Comparison of ENCODE assay signal across 38 cellular contexts in genomic region chr3:41064070-41064469, GRCh38.
"Had no signal": no experiment of that assay in that cellular context is flagged by ENCODE, and none has a peak within 500 bp of the region (broad histone marks: within the 10 kb centered on the region; RNA-seq: fewer than 3 reads in every experiment).

No MANE protein-coding gene starts in this region.

- H3K9me3 Mint-ChIP-seq: activated B cell treated with CpG ODN at 0.5 μM for 24 hours; activated CD4-positive, alpha-beta memory T cell treated with anti-CD3 and anti-CD28 coated beads for 36 hours; activated CD8-positive, alpha-beta T cell treated with anti-CD3 and anti-CD28 coated beads for 36 hours; activated naive CD4-positive, alpha-beta T cell treated with anti-CD3 and anti-CD28 coated beads, Interleukin-2, amount 10 ng/mL, durations not matched to agents 7 days and 5 days; activated naive CD4-positive, alpha-beta T cell treated with anti-CD3 and anti-CD28 coated beads, Interleukin-2, amount 50 U/mL, for 24 hours; activated naive CD8-positive, alpha-beta T cell treated with anti-CD3 and anti-CD28 coated beads, Interleukin-2, amount 10 ng/mL, durations not matched to agents 7 days and 5 days; activated naive CD8-positive, alpha-beta T cell treated with anti-CD3 and anti-CD28 coated beads, Interleukin-2, amount 50 U/mL, for 24 hours; activated T-helper 2 cell treated with anti-CD3 and anti-CD28 coated beads, Interferon-gamma antibody, Interleukin-2, Interleukin-4, amounts not matched to agents 10 μg/mL and 5 μg/mL and 100 μg/mL, durations not matched to agents 14 hours and 24 hours and 36 hours; central memory CD8-positive, alpha-beta T cell; T-helper 1 cell treated with Interleukin-12 subunit alpha and Interleukin-12 subunit beta and Interleukin-4 antibody, amounts not matched to agents 30 μg/mL and 1 μg/mL, for 36 hours; T-helper 2 cell treated with Interferon-gamma antibody and Interleukin-4, amounts not matched to agents 5 μg/mL and 100 μg/mL, for 36 hours had no signal

- ATAC-seq: activated CD8-positive, alpha-beta T cell treated with anti-CD3 and anti-CD28 coated beads for 36 hours; activated naive CD8-positive, alpha-beta T cell treated with anti-CD3 and anti-CD28 coated beads, Interleukin-2, amount 50 U/mL, for 24 hours had no signal

- DNase-seq: activated B cell treated with CpG ODN at 0.5 μM for 24 hours; activated CD4-positive, alpha-beta memory T cell treated with anti-CD3 and anti-CD28 coated beads for 36 hours; activated CD4-positive, alpha-beta T cell treated with anti-CD3 and anti-CD28 coated beads for 48 hours; activated CD4-positive, alpha-beta T cell treated with anti-CD3 and anti-CD28 coated beads, Interleukin-2, amount 50 U/mL, for 1 hour; activated CD4-positive, alpha-beta T cell treated with anti-CD3 and anti-CD28 coated beads, Interleukin-2, amount 50 U/mL, for 4 hours; activated CD4-positive, CD25-positive, alpha-beta regulatory T cell treated with anti-CD3 and anti-CD28 coated beads, Interleukin-2, amount 50 U/mL, for 72 hours; activated CD8-positive, alpha-beta memory T cell treated with anti-CD3 and anti-CD28 coated beads, Interleukin-2, amount 50 U/mL, for 4 hours; activated CD8-positive, alpha-beta T cell treated with anti-CD3 and anti-CD28 coated beads for 36 hours; activated effector memory CD4-positive, alpha-beta T cell treated with Interleukin-2 at 50 U/mL for 16 hours; activated gamma-delta T cell; activated naive CD4-positive, alpha-beta T cell treated with anti-CD3 and anti-CD28 coated beads, Interleukin-2, amount 10 ng/mL, durations not matched to agents 7 days and 5 days; activated naive CD4-positive, alpha-beta T cell treated with Interleukin-2 at 50 U/mL for 16 hours; activated naive CD8-positive, alpha-beta T cell treated with anti-CD3 and anti-CD28 coated beads, Interleukin-2, amount 10 ng/mL, durations not matched to agents 7 days and 5 days; activated naive CD8-positive, alpha-beta T cell treated with anti-CD3 and anti-CD28 coated beads, Interleukin-2, amount 50 U/mL, for 24 hours; activated T-cell treated with anti-CD3 and anti-CD28 coated beads for 4 hours; activated T-cell treated with anti-CD3 and anti-CD28 coated beads, Interleukin-2, amount 50 U/mL, for 1 hour; activated T-cell treated with anti-CD3 and anti-CD28 coated beads, Interleukin-2, amount 50 U/mL, for 48 hours; amygdala; anterior cingulate cortex; caudate nucleus; cerebellar nuclear complex; SW 1271; T-helper 1 cell; T-helper 2 cell; T-helper 9 cell had no signal

- H3K4me1 ChIP-seq: ascending aorta had no signal

- FAIRE-seq: bronchial epithelial cell, TTC549 had no signal

- H3K27ac ChIP-seq: ascending aorta, cardiac muscle cell, VCaP had no signal

- H3K4me3 ChIP-seq: ascending aorta, cardiac muscle cell had no signal

- H3K4me3 Mint-ChIP-seq: activated B cell treated with CpG ODN at 0.5 μM for 24 hours; activated CD4-positive, alpha-beta memory T cell treated with anti-CD3 and anti-CD28 coated beads for 36 hours; activated CD8-positive, alpha-beta T cell treated with anti-CD3 and anti-CD28 coated beads for 36 hours; activated naive CD4-positive, alpha-beta T cell treated with anti-CD3 and anti-CD28 coated beads, Interleukin-2, amount 10 ng/mL, durations not matched to agents 7 days and 5 days; activated naive CD4-positive, alpha-beta T cell treated with anti-CD3 and anti-CD28 coated beads, Interleukin-2, amount 50 U/mL, for 24 hours; activated naive CD8-positive, alpha-beta T cell; activated naive CD8-positive, alpha-beta T cell treated with anti-CD3 and anti-CD28 coated beads, Interleukin-2, amount 10 ng/mL, durations not matched to agents 7 days and 5 days; activated naive CD8-positive, alpha-beta T cell treated with anti-CD3 and anti-CD28 coated beads, Interleukin-2, amount 50 U/mL, for 24 hours; activated T-helper 1 cell treated with anti-CD3 and anti-CD28 coated beads, Interleukin-12 subunit alpha, Interleukin-12 subunit beta, Interleukin-2, Interleukin-4 antibody, amounts not matched to agents 30 ng/mL and 10 ng/mL and 1 ng/mL, durations not matched to agents 14 hours and 24 hours and 36 hours; brain; central memory CD8-positive, alpha-beta T cell; T-helper 1 cell treated with Interleukin-12 subunit alpha and Interleukin-12 subunit beta and Interleukin-4 antibody, amounts not matched to agents 30 μg/mL and 1 μg/mL, for 36 hours; T-helper 2 cell treated with Interferon-gamma antibody and Interleukin-4, amounts not matched to agents 5 μg/mL and 100 μg/mL, for 36 hours had no signal

- H3K4me1 Mint-ChIP-seq: activated B cell treated with CpG ODN at 0.5 μM for 24 hours; activated naive CD4-positive, alpha-beta T cell treated with anti-CD3 and anti-CD28 coated beads, Interleukin-2, amount 10 ng/mL, durations not matched to agents 7 days and 5 days; activated naive CD4-positive, alpha-beta T cell treated with anti-CD3 and anti-CD28 coated beads, Interleukin-2, amount 50 U/mL, for 24 hours; activated naive CD8-positive, alpha-beta T cell treated with anti-CD3 and anti-CD28 coated beads, Interleukin-2, amount 10 ng/mL, durations not matched to agents 7 days and 5 days; activated naive CD8-positive, alpha-beta T cell treated with anti-CD3 and anti-CD28 coated beads, Interleukin-2, amount 50 U/mL, for 24 hours; brain; central memory CD8-positive, alpha-beta T cell had no signal

- H3K9me3 ChIP-seq: ascending aorta had no signal

- H3K27ac Mint-ChIP-seq: activated B cell treated with CpG ODN at 0.5 μM for 24 hours; activated CD4-positive, alpha-beta memory T cell treated with anti-CD3 and anti-CD28 coated beads for 36 hours; activated CD8-positive, alpha-beta T cell treated with anti-CD3 and anti-CD28 coated beads for 36 hours; activated naive CD4-positive, alpha-beta T cell treated with anti-CD3 and anti-CD28 coated beads, Interleukin-2, amount 10 ng/mL, durations not matched to agents 7 days and 5 days; activated naive CD4-positive, alpha-beta T cell treated with anti-CD3 and anti-CD28 coated beads, Interleukin-2, amount 50 U/mL, for 24 hours; activated naive CD8-positive, alpha-beta T cell; activated naive CD8-positive, alpha-beta T cell treated with anti-CD3 and anti-CD28 coated beads, Interleukin-2, amount 10 ng/mL, durations not matched to agents 7 days and 5 days; activated naive CD8-positive, alpha-beta T cell treated with anti-CD3 and anti-CD28 coated beads, Interleukin-2, amount 50 U/mL, for 24 hours; activated T-helper 1 cell treated with anti-CD3 and anti-CD28 coated beads, Interleukin-12 subunit alpha, Interleukin-12 subunit beta, Interleukin-2, Interleukin-4 antibody, amounts not matched to agents 30 ng/mL and 10 ng/mL and 1 ng/mL, durations not matched to agents 14 hours and 24 hours and 36 hours; activated T-helper 2 cell treated with anti-CD3 and anti-CD28 coated beads, Interferon-gamma antibody, Interleukin-2, Interleukin-4, amounts not matched to agents 10 μg/mL and 5 μg/mL and 100 μg/mL, durations not matched to agents 14 hours and 24 hours and 36 hours; T-helper 1 cell treated with Interleukin-12 subunit alpha and Interleukin-12 subunit beta and Interleukin-4 antibody, amounts not matched to agents 30 μg/mL and 1 μg/mL, for 36 hours; T-helper 2 cell treated with Interferon-gamma antibody and Interleukin-4, amounts not matched to agents 5 μg/mL and 100 μg/mL, for 36 hours had no signal

- H3K27me3 ChIP-seq: ascending aorta, cardiac muscle cell had no signal

- H3K27me3 Mint-ChIP-seq: brain had no signal

- H3K36me3 Mint-ChIP-seq: activated CD4-positive, alpha-beta memory T cell treated with anti-CD3 and anti-CD28 coated beads for 36 hours; activated naive CD4-positive, alpha-beta T cell treated with anti-CD3 and anti-CD28 coated beads, Interleukin-2, amount 10 ng/mL, durations not matched to agents 7 days and 5 days; activated naive CD4-positive, alpha-beta T cell treated with anti-CD3 and anti-CD28 coated beads, Interleukin-2, amount 50 U/mL, for 24 hours; activated naive CD8-positive, alpha-beta T cell; activated naive CD8-positive, alpha-beta T cell treated with anti-CD3 and anti-CD28 coated beads, Interleukin-2, amount 10 ng/mL, durations not matched to agents 7 days and 5 days; brain had no signal

- H3K36me3 ChIP-seq: ascending aorta, cardiac muscle cell had no signal
